9 cellular contexts compared by ENCODE assay signal in the genomic region with DNA sequence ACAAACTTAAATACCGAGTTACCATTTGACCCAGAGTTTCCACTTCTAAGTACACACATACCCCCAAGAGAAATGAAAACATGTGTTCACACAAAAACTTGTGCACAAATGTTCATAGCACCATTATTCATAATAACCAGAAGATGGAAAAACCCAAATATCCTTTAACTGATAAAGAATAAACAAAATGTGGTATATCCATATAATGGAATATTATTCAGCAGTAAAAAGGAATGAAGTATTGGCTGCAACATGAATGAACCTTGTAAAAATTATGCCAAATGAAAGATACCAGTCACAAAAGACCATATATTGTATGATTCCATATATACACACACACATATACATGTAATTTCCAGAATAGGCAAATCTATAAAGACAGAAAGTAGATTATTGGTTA.
"Had no signal": no experiment of that assay in that cellular context is flagged by ENCODE, and none has a peak within 500 bp of the region (broad histone marks: within the 10 kb centered on the region; RNA-seq: fewer than 3 reads in every experiment).

No MANE protein-coding gene starts in this region.

- H3K4me2 ChIP-seq: GM23338 had no signal

- H3K4me3 ChIP-seq: GM23338 had no signal

- FAIRE-seq: H1, H54, HepG2 had no signal

- DNase-seq: H9, HCEC 1CT, HFFc6, KG1 had no signal

- H2AFZ ChIP-seq: GM23338 had no signal

- H3K27ac ChIP-seq: HL-60 had no signal

- ATAC-seq: GM23338, HepG2 had no signal
